In genomic region chr13:67063036-67063435, GRCh38 we compare ENCODE assay signal across 29 cellular contexts.
DNase-seq lines count a peak whose midpoint lies in the region; TF ChIP-seq lines count a peak whose summit lies in the region.
"Had no signal": no experiment of that assay in that cellular context is flagged by ENCODE, and none has a peak within 500 bp of the region (broad histone marks: within the 10 kb centered on the region; RNA-seq: fewer than 3 reads in every experiment).

No MANE protein-coding gene starts in this region.

- H2AFZ ChIP-seq in mesenchymal stem cell (ENCODE audit: low read depth, low read length) = no peak overlapping the region
- H2AFZ ChIP-seq: GM23338, hepatocyte, neural progenitor cell, PC-9 had no signal

- no peak overlapping the region for H3K4ac ChIP-seq in mesenchymal stem cell (ENCODE audit: low read depth in 1 of 2, low read length in 2 of 2)

- DNase-seq in DMS153 (lab: John Stamatoyannopoulos, UW) (peak; percentile 9), DMS153 treated with DMSO at 0.1 percent for 48 hours (lab: John Stamatoyannopoulos, UW; ENCODE audit: unreplicated experiment) (no peak), NCI-H1092 (lab: John Stamatoyannopoulos, UW) (peak; percentile 26), amniotic epithelial cell (ENCODE audit: low read depth) (peak; percentile 7), mesenchymal stem cell (no peak), prostate gland (ENCODE audit: low spot score) (no peak), LoVo (ENCODE audit: low spot score) (no peak)
- DNase-seq: activated CD4-positive, alpha-beta T cell treated with anti-CD3 and anti-CD28 coated beads for 36 hours; activated CD8-positive, alpha-beta T cell treated with anti-CD3 and anti-CD28 coated beads, Interleukin-2, amount 10 ng/mL, durations not matched to agents 7 days and 5 days; activated T-cell treated with anti-CD3 and anti-CD28 coated beads for 4 hours; aorta; dermis blood vessel endothelial cell; gastrocnemius medialis; IMR-90; NCI-H1436; NCI-H446 treated with DMSO at 0.1 percent for 48 hours; NK-92 treated with Interleukin-12 subunit alpha and Interleukin-12 subunit beta, amount 100 ng/mL, for 24 hours; PC-9; posterior cingulate gyrus; right lobe of liver; Right ventricle myocardium superior; stimulated activated CD4-positive, alpha-beta T cell treated with anti-CD3 and anti-CD28 coated beads, Interleukin-2, amount 100 ng/mL, for 48 hours; T-helper 2 cell; upper lobe of right lung had no signal

- H3K4me1 ChIP-seq in mesenchymal stem cell (ENCODE audit: control insufficient read depth, insufficient read depth, low read depth, low read length) (no peaks in the 10 kb centered on the region), prostate gland (replicated peaks) (no peaks in the 10 kb centered on the region)
- H3K4me1 ChIP-seq: gastrocnemius medialis, right lobe of liver, upper lobe of right lung had no signal

- 89% methylated on average over 2 of the region's 3 CpGs for WGBS in mesenchymal stem cell
- 88% methylated on average over 3 of the region's 3 CpGs for WGBS in prostate gland

- H3K9me3 ChIP-seq in mesenchymal stem cell (ENCODE audit: control insufficient read depth, low read length) (no peaks in the 10 kb centered on the region), prostate gland (no peaks in the 10 kb centered on the region)
- H3K9me3 ChIP-seq: gastrocnemius medialis, right lobe of liver, upper lobe of right lung had no signal

- H3K36me3 ChIP-seq in mesenchymal stem cell (ENCODE audit: control insufficient read depth in 1 of 2, insufficient read depth in 2 of 2, low read depth in 1 of 2, low read length in 2 of 2) (no peaks in the 10 kb centered on the region), prostate gland (no peaks in the 10 kb centered on the region)
- H3K36me3 ChIP-seq: gastrocnemius medialis, neural progenitor cell, right lobe of liver, upper lobe of right lung had no signal

- H3K14ac ChIP-seq in mesenchymal stem cell (ENCODE audit: low read length in 2 of 2) = no peak overlapping the region

- no peak overlapping the region for H2BK5ac ChIP-seq in mesenchymal stem cell (ENCODE audit: low read depth, low read length, poor library complexity, severe bottlenecking)

- no peak overlapping the region for H2BK12ac ChIP-seq in mesenchymal stem cell (ENCODE audit: low read length in 2 of 2)

- H3K27ac ChIP-seq in layer of hippocampus (ENCODE audit: low read depth, low read length) (peak overlapping the region; percentile 38), mesenchymal stem cell (ENCODE audit: low read length, poor library complexity, severe bottlenecking) (no peak overlapping the region), prostate gland (no peak overlapping the region)
- H3K27ac ChIP-seq: 22Rv1, gastrocnemius medialis, hepatocyte, neural progenitor cell, PC-9, right lobe of liver, upper lobe of right lung had no signal

- no peaks in the 10 kb centered on the region for H3K79me1 ChIP-seq in mesenchymal stem cell (replicated peaks; ENCODE audit: low read length, poor library complexity, severe bottlenecking)

- H2BK15ac ChIP-seq in mesenchymal stem cell (ENCODE audit: low read depth, poor library complexity, severe bottlenecking) = no peak overlapping the region

- TF ChIP-seq CTCF in prostate gland (IDR thresholded peaks at IDR 0.05) = no peak

- H2AK5ac ChIP-seq in mesenchymal stem cell (ENCODE audit: low read length, severe bottlenecking) = no peak overlapping the region

- H3K23ac ChIP-seq in mesenchymal stem cell (ENCODE audit: low read length in 2 of 2) = no peak overlapping the region

- no peak overlapping the region for H3K9ac ChIP-seq in mesenchymal stem cell (ENCODE audit: low read length)
- H3K9ac ChIP-seq: neural progenitor cell had no signal

- no peak overlapping the region for H4K91ac ChIP-seq in mesenchymal stem cell (ENCODE audit: low read length)

- no peak overlapping the region for H4K8ac ChIP-seq in mesenchymal stem cell (ENCODE audit: low read length)

- H3K27me3 ChIP-seq in layer of hippocampus (ENCODE audit: control insufficient read depth, insufficient read depth, low read length) (no peaks in the 10 kb centered on the region), mesenchymal stem cell (ENCODE audit: control insufficient read depth in 1 of 2, insufficient read depth in 1 of 2, low read length in 2 of 2) (no peaks in the 10 kb centered on the region), prostate gland (replicated peaks; ENCODE audit: insufficient read depth) (no peaks in the 10 kb centered on the region)
- H3K27me3 ChIP-seq: gastrocnemius medialis, hepatocyte, neural progenitor cell, right lobe of liver, upper lobe of right lung had no signal

- H2BK120ac ChIP-seq in mesenchymal stem cell (ENCODE audit: low read depth, low read length) = no peak overlapping the region

- no peak overlapping the region for H3K4me3 ChIP-seq in mesenchymal stem cell (ENCODE audit: insufficient read depth in 1 of 2, low read depth in 1 of 2, low read length in 2 of 2)
- H3K4me3 ChIP-seq in prostate gland = no peak overlapping the region
- H3K4me3 ChIP-seq: gastrocnemius medialis, GM23338, hepatocyte, neural progenitor cell, PC-9, right lobe of liver, upper lobe of right lung had no signal

- TF ChIP-seq POLR2A in prostate gland (IDR thresholded peaks at IDR 0.05) = no peak

- H3K4me2 ChIP-seq in mesenchymal stem cell (ENCODE audit: low read length, poor library complexity, severe bottlenecking) = no peak overlapping the region
- H3K4me2 ChIP-seq: GM23338, hepatocyte, neural progenitor cell, PC-9 had no signal

- intact Hi-C loops in prostate gland (cut with DNase I) = no loop called here

- H3K18ac ChIP-seq in mesenchymal stem cell (ENCODE audit: low read depth in 1 of 2, low read length in 2 of 2) = no peak overlapping the region

Comparison
In these comparisons a context has a peak if more than half of its experiments do, and no peak if none do; other contexts are left out.
1. DNase-seq: peak in DMS153 (single experiment), NCI-H1092 (single experiment) and amniotic epithelial cell (single experiment); none in DMS153 treated with DMSO at 0.1 percent for 48 hours (single experiment), mesenchymal stem cell (single experiment), prostate gland (single experiment) and LoVo (single experiment).